Comparison of ENCODE assay signal across 25 cellular contexts in the genomic region with DNA sequence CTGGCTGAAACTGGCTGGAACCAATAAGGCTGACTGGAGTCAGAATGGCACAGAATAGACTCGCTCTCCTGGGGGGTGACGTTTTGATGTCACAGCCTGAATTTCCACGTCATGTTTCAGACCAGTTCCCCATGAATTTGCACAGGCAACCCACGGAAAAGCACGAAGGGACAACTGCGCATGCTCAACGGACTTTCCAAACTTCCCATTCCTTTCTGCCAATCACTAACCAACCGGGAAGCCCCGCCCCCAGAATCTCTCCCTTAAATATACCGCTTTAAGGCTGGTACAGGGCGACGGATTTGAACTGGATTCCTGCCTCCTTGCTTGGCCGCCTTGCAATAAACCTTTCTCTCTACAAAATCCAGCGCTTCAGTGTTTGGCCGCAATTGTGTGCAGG.
"Had no signal": no experiment of that assay in that cellular context is flagged by ENCODE, and none has a peak within 500 bp of the region (broad histone marks: within the 10 kb centered on the region; RNA-seq: fewer than 3 reads in every experiment).

No MANE protein-coding gene starts in this region.

- H3K36me3 ChIP-seq: MG63, SJSA1 had no signal

- DNase-seq: Karpas-422, KG1, MG63, NCI-H1092, NCI-H1105 treated with DMSO at 0.1 percent for 48 hours, NCI-H1417 treated with DMSO at 0.1 percent for 48 hours, NCI-H146, NCI-H1694 treated with DMSO at 0.1 percent for 48 hours, NCI-H1930, NCI-H2081, NCI-H2107, NCI-H2171, NCI-H226, NCI-H446, NCI-H510A, NCI-H524 treated with DMSO at 0.1 percent for 48 hours, NCI-H69, NCI-H774, Right ventricle myocardium superior, RPMI8226, SIG-M5 had no signal

- H3K27ac ChIP-seq: SJSA1, SK-N-MC had no signal

- H3K4me1 ChIP-seq: SJSA1 had no signal

- H3K4me3 ChIP-seq: MG63, SJSA1, SK-N-MC had no signal

- H3K9me3 ChIP-seq: MG63, SJSA1 had no signal

- FAIRE-seq: HTR-8/SVneo, RCC 7860 had no signal
